In genomic region chr3:111895079-111895478, GRCh38 we compare ENCODE assay signal across 1 cellular context.
TF ChIP-seq lines count a peak whose summit lies in the region.

No MANE protein-coding gene starts in this region.

TF ChIP-seq in Ishikawa, 13 proteins besides CTCF, POLR2A, EP300 and RAD21 (continued from another document):
- TF ChIP-seq NFIC (IDR thresholded peaks at IDR 0.05) (no peak), TAF1 (IDR thresholded peaks at IDR 0.05; ENCODE audit: low read depth) (no peak), FOXM1 (IDR thresholded peaks at IDR 0.05; ENCODE audit: borderline replicate concordance, low read depth) (no peak), CREB1 (IDR thresholded peaks at IDR 0.05; ENCODE audit: low read depth) (no peak), EGR1 (IDR thresholded peaks at IDR 0.05) (no peak), USF1 (IDR thresholded peaks at IDR 0.05) (no peak), ZBTB7A (IDR thresholded peaks at IDR 0.05; ENCODE audit: low read depth) (no peak), TCF12 (IDR thresholded peaks at IDR 0.05; ENCODE audit: low read depth) (no peak), YY1 (IDR thresholded peaks at IDR 0.05; ENCODE audit: low read depth) (no peak)
